ENCODE assay signal across 18 cellular contexts in the genomic region with DNA sequence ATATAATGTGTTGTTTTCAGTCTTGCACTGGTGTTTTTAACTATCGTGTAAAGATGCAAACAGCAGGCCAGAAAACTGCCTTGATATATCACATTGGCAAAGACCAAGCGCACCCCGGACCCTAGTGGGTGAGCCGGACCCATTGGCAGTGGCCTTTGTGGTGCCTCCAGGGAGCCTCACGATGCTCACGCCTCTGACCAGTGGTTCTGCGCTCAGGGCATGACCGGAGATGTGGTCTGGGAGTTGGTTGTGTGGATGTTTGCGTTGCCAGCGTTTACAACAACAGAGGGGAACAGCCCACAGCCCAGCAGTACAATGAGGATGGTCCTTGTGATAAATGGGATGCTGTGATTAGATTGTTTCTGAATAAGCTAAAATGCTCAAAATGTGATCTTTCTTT.
"Had no signal": no experiment of that assay in that cellular context is flagged by ENCODE, and none has a peak within 500 bp of the region (broad histone marks: within the 10 kb centered on the region; RNA-seq: fewer than 3 reads in every experiment).

No MANE protein-coding gene starts in this region.

- H3K9me3 Mint-ChIP-seq: activated CD4-positive, alpha-beta T cell treated with anti-CD3 and anti-CD28 coated beads, Interleukin-2, amount 10 ng/mL, durations not matched to agents 7 days and 5 days; activated T-helper 1 cell treated with anti-CD3 and anti-CD28 coated beads, Interleukin-12 subunit alpha, Interleukin-12 subunit beta, Interleukin-2, Interleukin-4 antibody, amounts not matched to agents 30 ng/mL and 10 ng/mL and 1 ng/mL, durations not matched to agents 14 hours and 24 hours and 36 hours; stimulated activated naive CD8-positive, alpha-beta T cell treated with anti-CD3 and anti-CD28 coated beads, Interleukin-15, Interleukin-2, amounts not matched to agents 100 ng/mL and 50 ng/mL, for 24 hours; T-helper 1 cell treated with Interleukin-12 subunit alpha and Interleukin-12 subunit beta and Interleukin-4 antibody, amounts not matched to agents 30 μg/mL and 1 μg/mL, for 36 hours had no signal

- H3K9me3 ChIP-seq: colonic mucosa, ovary, sigmoid colon, spleen, suprapubic skin had no signal

- H3K4me3 ChIP-seq: colonic mucosa, lung, ovary, sigmoid colon, spleen, suprapubic skin had no signal

- H3K27ac Mint-ChIP-seq: activated CD4-positive, alpha-beta T cell treated with anti-CD3 and anti-CD28 coated beads, Interleukin-2, amount 10 ng/mL, durations not matched to agents 7 days and 5 days; activated T-helper 1 cell treated with anti-CD3 and anti-CD28 coated beads, Interleukin-12 subunit alpha, Interleukin-12 subunit beta, Interleukin-2, Interleukin-4 antibody, amounts not matched to agents 30 ng/mL and 10 ng/mL and 1 ng/mL, durations not matched to agents 14 hours and 24 hours and 36 hours; stimulated activated naive CD8-positive, alpha-beta T cell treated with anti-CD3 and anti-CD28 coated beads, Interleukin-15, Interleukin-2, amounts not matched to agents 100 ng/mL and 50 ng/mL, for 24 hours; T-helper 1 cell treated with Interleukin-12 subunit alpha and Interleukin-12 subunit beta and Interleukin-4 antibody, amounts not matched to agents 30 μg/mL and 1 μg/mL, for 36 hours had no signal

- H3K4me1 ChIP-seq: colonic mucosa had no signal

- H3K27me3 ChIP-seq: colonic mucosa, ovary, sigmoid colon, spleen, suprapubic skin had no signal

- H3K27me3 Mint-ChIP-seq: activated CD4-positive, alpha-beta T cell treated with anti-CD3 and anti-CD28 coated beads, Interleukin-2, amount 10 ng/mL, durations not matched to agents 7 days and 5 days; stimulated activated naive CD8-positive, alpha-beta T cell treated with anti-CD3 and anti-CD28 coated beads, Interleukin-15, Interleukin-2, amounts not matched to agents 100 ng/mL and 50 ng/mL, for 24 hours had no signal

- ATAC-seq: left colon had no signal

- H3K4me3 Mint-ChIP-seq: activated CD4-positive, alpha-beta T cell treated with anti-CD3 and anti-CD28 coated beads, Interleukin-2, amount 10 ng/mL, durations not matched to agents 7 days and 5 days; activated T-helper 1 cell treated with anti-CD3 and anti-CD28 coated beads, Interleukin-12 subunit alpha, Interleukin-12 subunit beta, Interleukin-2, Interleukin-4 antibody, amounts not matched to agents 30 ng/mL and 10 ng/mL and 1 ng/mL, durations not matched to agents 14 hours and 24 hours and 36 hours; stimulated activated naive CD8-positive, alpha-beta T cell treated with anti-CD3 and anti-CD28 coated beads, Interleukin-15, Interleukin-2, amounts not matched to agents 100 ng/mL and 50 ng/mL, for 24 hours; T-helper 1 cell treated with Interleukin-12 subunit alpha and Interleukin-12 subunit beta and Interleukin-4 antibody, amounts not matched to agents 30 μg/mL and 1 μg/mL, for 36 hours had no signal

- DNase-seq: activated CD4-positive, alpha-beta T cell treated with anti-CD3 and anti-CD28 coated beads, Interleukin-2, amount 10 ng/mL, durations not matched to agents 7 days and 5 days; activated CD4-positive, CD25-positive, alpha-beta regulatory T cell; activated CD8-positive, alpha-beta memory T cell treated with anti-CD3 and anti-CD28 coated beads, Interleukin-2, amount 50 U/mL, for 48 hours; activated naive CD4-positive, alpha-beta T cell treated with Interleukin-2 at 50 U/mL for 16 hours; amniotic stem cell; colonic mucosa; head of caudate nucleus; left colon; ovary; SIG-M5; sigmoid colon; spleen; trophoblast cell had no signal

- H3K36me3 ChIP-seq: colonic mucosa, ovary had no signal

- H3K27ac ChIP-seq: colonic mucosa, ovary, sigmoid colon, spleen, suprapubic skin had no signal
